17 cellular contexts compared by ENCODE assay signal in the genomic region with DNA sequence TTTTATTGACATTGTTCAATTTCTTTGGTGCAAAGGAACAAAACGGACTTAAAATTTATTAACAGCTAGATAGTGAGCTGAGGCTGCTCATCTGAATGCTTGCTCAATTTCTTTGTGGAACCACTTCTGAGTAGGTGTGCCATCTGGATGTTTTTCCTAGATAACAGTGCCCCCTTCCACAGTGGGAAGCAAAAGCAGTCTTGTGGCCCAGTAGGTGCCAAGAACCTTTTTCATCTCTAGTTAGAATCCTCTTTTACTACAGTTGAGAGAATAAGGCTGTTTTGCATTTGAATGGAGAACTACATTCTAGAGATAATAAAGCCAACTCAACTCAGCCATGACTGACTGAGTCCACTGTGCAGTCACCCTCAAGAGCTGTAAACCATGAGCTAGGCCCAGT. TPM values are rescaled to one million over a fixed set of nuclear protein-coding genes. Genes with fewer than 3 reads are reported as not detected.
DNase-seq lines count a peak whose midpoint lies in the region; FAIRE-seq and TF ChIP-seq lines count a peak whose summit lies in the region.
"Had no signal": no experiment of that assay in that cellular context is flagged by ENCODE, and none has a peak within 500 bp of the region (broad histone marks: within the 10 kb centered on the region; RNA-seq: fewer than 3 reads in every experiment).

No MANE protein-coding gene starts in this region.

- H3K9me3 ChIP-seq in mammary epithelial cell (replicated peaks; ENCODE audit: insufficient read depth, low read length), result no peaks in the 10 kb centered on the region
- no peaks in the 10 kb centered on the region for H3K9me3 ChIP-seq in breast epithelium
- H3K9me3 ChIP-seq in endothelial cell of umbilical vein (replicated peaks; ENCODE audit: control insufficient read depth, insufficient read depth, low read length), result no peaks in the 10 kb centered on the region
- H3K9me3 ChIP-seq: neutrophil, SJCRH30 had no signal

- peaks cover 15% of the 10 kb centered on the region for H3K4me1 Mint-ChIP-seq in type B pancreatic cell (ENCODE audit: unreplicated experiment)
- H3K4me1 Mint-ChIP-seq in glutamatergic neuron (ENCODE audit: low read depth, unreplicated experiment), result no peaks in the 10 kb centered on the region
- H3K4me1 Mint-ChIP-seq: CD8-positive, alpha-beta memory T cell; stimulated activated memory B cell treated with anti-CD40 and anti-IgM and Interleukin-4, amounts not matched to agents 10 μg/mL and 1 μg/mL and 100 μg/mL, for 72 hours had no signal

- in situ Hi-C loops in mammary epithelial cell (cut with MboI; ENCODE audit: low sequenced_read_pairs in 2 of 2), result loop anchor here in 1 of 2 donors (5.0 to 25.0 kb wide), 2 partner anchors 274 to 509 kb away; no protein-coding TSS in a partner anchor
- in situ Hi-C loops in KBM-7 (cut with MboI; ENCODE audit: low pct_unique_long_range_greater_than_20kb, low sequenced_read_pairs), result loop anchor here (10.0 kb wide), 1 partner anchor 277 kb away; no protein-coding TSS in a partner anchor

- H3K27me3 Mint-ChIP-seq in type B pancreatic cell (no peaks in the 10 kb centered on the region), glutamatergic neuron (ENCODE audit: unreplicated experiment) (no peaks in the 10 kb centered on the region)
- H3K27me3 Mint-ChIP-seq: stimulated activated memory B cell treated with anti-CD40 and anti-IgM and Interleukin-4, amounts not matched to agents 10 μg/mL and 1 μg/mL and 100 μg/mL, for 72 hours had no signal

- H4K20me1 ChIP-seq in mammary epithelial cell (ENCODE audit: insufficient read depth, low read length) (peaks cover 12% of the 10 kb centered on the region), endothelial cell of umbilical vein (replicated peaks; ENCODE audit: control insufficient read depth, extremely low read depth, insufficient read depth, low read length) (no peaks in the 10 kb centered on the region)

- H3K79me2 ChIP-seq in mammary epithelial cell (ENCODE audit: insufficient read depth, low read length) (peaks cover 24% of the 10 kb centered on the region), endothelial cell of umbilical vein (ENCODE audit: control insufficient read depth, insufficient read depth, low read length) (no peaks in the 10 kb centered on the region)

- H3K4me3 ChIP-seq in mammary epithelial cell (replicated peaks in 1 of 3; ENCODE audit: insufficient read depth in 1 of 3, low read depth in 2 of 3, low read length in 3 of 3) (no peak overlapping the region), breast epithelium (no peak overlapping the region), endothelial cell of umbilical vein (replicated peaks in 1 of 3; ENCODE audit: insufficient read depth in 1 of 3, low read depth in 1 of 3, low read length in 3 of 3) (no peak overlapping the region)
- H3K4me3 ChIP-seq: dorsolateral prefrontal cortex, SJCRH30 had no signal

- H3K9ac ChIP-seq in mammary epithelial cell (ENCODE audit: insufficient read depth, low read length) (no peak overlapping the region), endothelial cell of umbilical vein (replicated peaks; ENCODE audit: extremely low read depth, insufficient read depth, low read length) (no peak overlapping the region)

- CTCF ChIA-PET in mammary epithelial cell (lab: Charles Lee; ENCODE audit: low non-redundant PET) (interaction anchor here (0.6 kb wide), 2 partner anchors 10 to 28 kb away, joined by 4 read pairs; no protein-coding TSS in a partner anchor), endothelial cell of umbilical vein (lab: Charles Lee) (interaction anchor here (1.2 to 2.5 kb wide), 7 partner anchors 12 to 278 kb away, joined by 3 to 17 read pairs (median 4); a partner anchor contains a TSS)

- dilution Hi-C loops in mammary epithelial cell (cut with HindIII; ENCODE audit: low sequenced_read_pairs), result loop anchor here (10.0 kb wide), 1 partner anchor 53 kb away; no protein-coding TSS in a partner anchor
- dilution Hi-C loops in endothelial cell of umbilical vein (cut with MboI; ENCODE audit: extremely low pct_ligation_motif_present, low sequenced_read_pairs), result loop anchor here (25.0 kb wide), 1 partner anchor 284 kb away; a partner anchor contains a TSS

- H3K27ac Mint-ChIP-seq in type B pancreatic cell (peak overlapping the region; percentile 5), glutamatergic neuron (ENCODE audit: unreplicated experiment) (no peak overlapping the region)
- H3K27ac Mint-ChIP-seq: activated CD4-positive, alpha-beta memory T cell treated with anti-CD3 and anti-CD28 coated beads for 36 hours; stimulated activated memory B cell treated with anti-CD40 and anti-IgM and Interleukin-4, amounts not matched to agents 10 μg/mL and 1 μg/mL and 100 μg/mL, for 72 hours had no signal

- WGBS in mammary epithelial cell (ENCODE audit: low coverage, missing lambda C conversion rate), result 44% methylated on average over 1 of the region's 1 CpG

- POLR2A ChIA-PET in endothelial cell of umbilical vein (lab: Charles Lee), result no interaction called here

- H2AFZ ChIP-seq in mammary epithelial cell (ENCODE audit: low read depth, low read length), result no peak overlapping the region
- H2AFZ ChIP-seq in endothelial cell of umbilical vein (ENCODE audit: low read depth, low read length), result no peak overlapping the region

- H3K9me1 ChIP-seq in endothelial cell of umbilical vein (replicated peaks; ENCODE audit: control insufficient read depth, extremely low read depth, insufficient read depth, low read length), result no peaks in the 10 kb centered on the region

- intact Hi-C loops in mammary epithelial cell (cut with micrococcal nuclease), result no loop called here
- intact Hi-C loops in breast epithelium (cut with DNase I; ENCODE audit: low total_unique reads), result no loop called here
- intact Hi-C loops in endothelial cell of umbilical vein (cut with micrococcal nuclease), result no loop called here

- BruUV-seq in mammary epithelial cell (replicated peaks; lab: Mats Ljungman, UMichigan), result no TSS peak
- BruUV-seq in endothelial cell of umbilical vein (replicated peaks; lab: Mats Ljungman, UMichigan), result no TSS peak

- H3K4me2 ChIP-seq in mammary epithelial cell (ENCODE audit: insufficient read depth, low read depth, low read length) (no peak overlapping the region), endothelial cell of umbilical vein (ENCODE audit: insufficient read depth, low read length) (no peak overlapping the region)

- peak; percentile 31 for FAIRE-seq in endothelial cell of umbilical vein (lab: Jason Lieb, UNC)

- H3K4me3 Mint-ChIP-seq in type B pancreatic cell, result no peak overlapping the region
- H3K4me3 Mint-ChIP-seq in glutamatergic neuron (ENCODE audit: unreplicated experiment), result no peak overlapping the region
- H3K4me3 Mint-ChIP-seq: activated CD4-positive, alpha-beta memory T cell treated with anti-CD3 and anti-CD28 coated beads for 36 hours; CD8-positive, alpha-beta memory T cell; stimulated activated memory B cell treated with anti-CD40 and anti-IgM and Interleukin-4, amounts not matched to agents 10 μg/mL and 1 μg/mL and 100 μg/mL, for 72 hours had no signal

- H3K27ac ChIP-seq in mammary epithelial cell (ENCODE audit: insufficient read depth, low read depth, low read length), result no peak overlapping the region
- peak overlapping the region in 1 of 2 donors; percentile 68 for H3K27ac ChIP-seq in breast epithelium
- H3K27ac ChIP-seq in endothelial cell of umbilical vein (ENCODE audit: insufficient read depth, low read depth, low read length), result no peak overlapping the region
- H3K27ac ChIP-seq: neutrophil, SJCRH30 had no signal

- TF ChIP-seq POLR2A in breast epithelium (IDR thresholded peaks at IDR 0.05) (no peak), endothelial cell of umbilical vein (IDR thresholded peaks at IDR 0.05; ENCODE audit: low read depth, low read length) (no peak)

- H3K9me3 Mint-ChIP-seq in type B pancreatic cell (peaks cover 6% of the 10 kb centered on the region), glutamatergic neuron (ENCODE audit: unreplicated experiment) (peaks cover 4% of the 10 kb centered on the region)
- H3K9me3 Mint-ChIP-seq: activated CD4-positive, alpha-beta memory T cell treated with anti-CD3 and anti-CD28 coated beads for 36 hours; stimulated activated memory B cell treated with anti-CD40 and anti-IgM and Interleukin-4, amounts not matched to agents 10 μg/mL and 1 μg/mL and 100 μg/mL, for 72 hours had no signal

- H3K27me3 ChIP-seq in mammary epithelial cell (ENCODE audit: insufficient read depth, low read length), result no peaks in the 10 kb centered on the region
- no peaks in the 10 kb centered on the region for H3K27me3 ChIP-seq in breast epithelium
- no peaks in the 10 kb centered on the region for H3K27me3 ChIP-seq in endothelial cell of umbilical vein (ENCODE audit: control insufficient read depth in 2 of 2, insufficient read depth in 2 of 2, low read length in 2 of 2)
- H3K27me3 ChIP-seq: dorsolateral prefrontal cortex, neutrophil, SJCRH30 had no signal

- peak in 1 of 2 donors; percentile 20 for TF ChIP-seq CTCF in mammary epithelial cell (conservative IDR thresholded peaks at IDR 0.05 in 1 of 2, IDR thresholded peaks at IDR 0.05 in 1 of 2; ENCODE audit: extremely low read depth in 1 of 2, insufficient read depth in 1 of 2, low read depth in 1 of 2, low read length in 2 of 2)
- TF ChIP-seq CTCF in breast epithelium (IDR thresholded peaks at IDR 0.05), result no peak
- no peak for TF ChIP-seq CTCF in endothelial cell of umbilical vein (IDR thresholded peaks at IDR 0.05; ENCODE audit: extremely low read depth in 1 of 2, insufficient read depth in 1 of 2, low read depth in 1 of 2, low read length in 2 of 2)
- no peak for TF ChIP-seq CTCF in type B pancreatic cell (conservative IDR thresholded peaks at IDR 0.05)
- no peak for TF ChIP-seq CTCF in glutamatergic neuron (IDR thresholded peaks at IDR 0.05; ENCODE audit: partially characterized antibody, unreplicated experiment)

- H3K36me3 Mint-ChIP-seq in type B pancreatic cell (peaks cover 20% of the 10 kb centered on the region), glutamatergic neuron (ENCODE audit: unreplicated experiment) (peaks cover 5% of the 10 kb centered on the region)
- H3K36me3 Mint-ChIP-seq: activated CD4-positive, alpha-beta memory T cell treated with anti-CD3 and anti-CD28 coated beads for 36 hours; CD8-positive, alpha-beta memory T cell; stimulated activated memory B cell treated with anti-CD40 and anti-IgM and Interleukin-4, amounts not matched to agents 10 μg/mL and 1 μg/mL and 100 μg/mL, for 72 hours had no signal

- no peaks in the 10 kb centered on the region for H3K4me1 ChIP-seq in mammary epithelial cell (ENCODE audit: insufficient read depth, low read length)
- H3K4me1 ChIP-seq in breast epithelium, result no peaks in the 10 kb centered on the region
- no peaks in the 10 kb centered on the region for H3K4me1 ChIP-seq in endothelial cell of umbilical vein (ENCODE audit: control insufficient read depth, extremely low read depth, insufficient read depth, low read length)

- DNase-seq in mammary epithelial cell (peak; percentile 74), breast epithelium (ENCODE audit: low spot score in 2 of 2) (no peak), NCI-H345 (lab: John Stamatoyannopoulos, UW) (peak; percentile 32), endothelial cell of umbilical vein (ENCODE audit: low read depth, low spot score) (no peak), type B pancreatic cell (ENCODE audit: extremely low spot score, unreplicated experiment) (no peak), mesenteric fat pad (ENCODE audit: low spot score) (no peak), glutamatergic neuron (no peak), KBM-7 (no peak)
- DNase-seq: activated CD4-positive, alpha-beta memory T cell treated with anti-CD3 and anti-CD28 coated beads for 36 hours; aorta; CD8-positive, alpha-beta memory T cell; dorsolateral prefrontal cortex; NCI-H146; SJCRH30; T1000 had no signal

- H3K36me3 ChIP-seq in mammary epithelial cell (ENCODE audit: insufficient read depth, low read length) (peaks cover 39% of the 10 kb centered on the region), breast epithelium (no peaks in the 10 kb centered on the region), endothelial cell of umbilical vein (ENCODE audit: control insufficient read depth in 2 of 2, extremely low read depth in 1 of 2, insufficient read depth in 2 of 2, low read length in 2 of 2) (no peaks in the 10 kb centered on the region)
- H3K36me3 ChIP-seq: neutrophil had no signal

RNA-seq across cellular contexts. Expression of a gene that starts 13.3 kb away (rescaled TPM):
- 1,000 to 10,000 TPM in 1 of 2 donors, 100 to 1,000 TPM in 1; 994 to 1,649 TPM for total RNA-seq in mammary epithelial cell
- 703 TPM for polyA plus RNA-seq in mammary epithelial cell
- 2,245 TPM for polyA minus RNA-seq in mammary epithelial cell
- 100 to 1,000 TPM in 2 of 3 donors, 10 to 100 TPM in 1; 61.9 to 115 (median 108) TPM for total RNA-seq in breast epithelium
- 1.9 and 2.3 TPM in 2 replicates for total RNA-seq in endothelial cell of umbilical vein
- polyA plus RNA-seq in endothelial cell of umbilical vein, result 0.25 and 1.2 TPM in 2 replicates
- polyA plus RNA-seq in endothelial cell of umbilical vein (2011; cell fraction: cytosol; rRNA removed), result 0.39 and 0.61 TPM in 2 replicates
- polyA plus RNA-seq in endothelial cell of umbilical vein (2011; cell fraction: nucleus; rRNA removed), result 3.4 and 4.0 TPM in 2 replicates
- 0.25 and 0.37 TPM in 2 replicates for polyA plus RNA-seq in endothelial cell of umbilical vein (2012)
- polyA minus RNA-seq in endothelial cell of umbilical vein, result 1.5 and 1.9 TPM in 2 replicates
- 14.6 TPM for polyA minus RNA-seq in endothelial cell of umbilical vein (2011; cell fraction: cytosol; rRNA and poly(A)+ RNA removed)
- 3.6 and 3.8 TPM in 2 replicates for polyA minus RNA-seq in endothelial cell of umbilical vein (2011; cell fraction: nucleus; rRNA and poly(A)+ RNA removed)
- 102 and 207 TPM in 2 replicates for total RNA-seq in type B pancreatic cell (ENCODE audit: low replicate concordance)
- 418 TPM for total RNA-seq in mesenteric fat pad
- total RNA-seq in glutamatergic neuron (ENCODE audit: unreplicated experiment), result 0.93 TPM
- polyA plus RNA-seq: CD8-positive, alpha-beta memory T cell had no signal

Comparison
In these comparisons a context has a peak if more than half of its experiments do, and no peak if none do; other contexts are left out.
1. DNase-seq: peak in mammary epithelial cell (single experiment) and NCI-H345 (single experiment); none in breast epithelium (0 of 2), endothelial cell of umbilical vein (single experiment), type B pancreatic cell (single experiment), mesenteric fat pad (single experiment), glutamatergic neuron (single experiment) and KBM-7 (single experiment).
2. RNA of a gene that starts 13.3 kb away (total RNA-seq): 994 to 1,649 TPM in mammary epithelial cell, 418 TPM in mesenteric fat pad (single experiment), 61.9 to 115 TPM in breast epithelium and 102 to 207 TPM in type B pancreatic cell; 1.9 to 2.3 TPM in endothelial cell of umbilical vein and 0.93 TPM in glutamatergic neuron (single experiment); every median in the first group is over 10 times any median in the second.